In the genomic region with DNA sequence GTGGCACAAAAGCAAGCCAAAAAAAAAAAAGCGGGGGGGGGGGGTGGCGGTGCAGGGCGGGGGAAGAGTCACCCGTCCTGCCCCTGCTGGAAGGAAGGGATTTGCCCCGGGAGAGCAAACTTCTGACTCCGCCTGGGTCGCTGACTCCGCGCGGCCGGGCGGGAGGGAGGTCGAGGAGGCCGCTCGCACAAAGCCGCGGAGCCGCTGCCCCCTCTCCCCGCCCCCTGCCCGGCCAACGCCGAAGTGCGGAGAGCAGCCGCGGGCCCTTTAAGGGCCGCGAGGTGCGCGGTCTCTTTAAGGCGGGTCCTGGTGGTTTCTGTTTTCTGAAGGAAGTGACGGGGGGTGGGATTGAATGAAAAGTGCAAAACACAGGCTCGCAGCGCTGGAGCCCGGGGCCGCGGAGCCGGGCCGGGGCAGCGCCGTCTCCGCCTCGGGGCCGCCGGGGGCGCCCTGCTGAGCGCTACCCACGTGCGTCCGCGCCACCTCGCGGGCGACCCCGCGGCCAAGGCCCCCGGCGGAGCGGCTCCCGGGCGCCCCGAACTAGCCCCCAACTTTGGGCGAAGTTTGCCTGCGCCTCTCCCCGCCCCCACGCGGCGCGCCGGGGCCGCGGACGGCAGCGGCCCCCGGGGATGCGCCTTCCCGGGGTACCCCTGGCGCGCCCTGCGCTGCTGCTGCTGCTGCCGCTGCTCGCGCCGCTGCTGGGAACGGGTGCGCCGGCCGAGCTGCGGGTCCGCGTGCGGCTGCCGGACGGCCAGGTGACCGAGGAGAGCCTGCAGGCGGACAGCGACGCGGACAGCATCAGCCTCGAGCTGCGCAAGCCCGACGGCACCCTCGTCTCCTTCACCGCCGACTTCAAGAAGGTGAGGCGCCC, we compare ENCODE assay signal across 1 cellular context.
TF ChIP-seq lines count a peak whose summit lies in the region.

TSS of gene OAF (plus strand) at position 382 of the 871 bp plus-strand sequence. CDS start at position 630, 248 bp downstream.

TF ChIP-seq in SK-N-SH, 30 proteins besides CTCF, POLR2A, EP300 and RAD21 (continued from another document):
- TF ChIP-seq, protein P1, sequence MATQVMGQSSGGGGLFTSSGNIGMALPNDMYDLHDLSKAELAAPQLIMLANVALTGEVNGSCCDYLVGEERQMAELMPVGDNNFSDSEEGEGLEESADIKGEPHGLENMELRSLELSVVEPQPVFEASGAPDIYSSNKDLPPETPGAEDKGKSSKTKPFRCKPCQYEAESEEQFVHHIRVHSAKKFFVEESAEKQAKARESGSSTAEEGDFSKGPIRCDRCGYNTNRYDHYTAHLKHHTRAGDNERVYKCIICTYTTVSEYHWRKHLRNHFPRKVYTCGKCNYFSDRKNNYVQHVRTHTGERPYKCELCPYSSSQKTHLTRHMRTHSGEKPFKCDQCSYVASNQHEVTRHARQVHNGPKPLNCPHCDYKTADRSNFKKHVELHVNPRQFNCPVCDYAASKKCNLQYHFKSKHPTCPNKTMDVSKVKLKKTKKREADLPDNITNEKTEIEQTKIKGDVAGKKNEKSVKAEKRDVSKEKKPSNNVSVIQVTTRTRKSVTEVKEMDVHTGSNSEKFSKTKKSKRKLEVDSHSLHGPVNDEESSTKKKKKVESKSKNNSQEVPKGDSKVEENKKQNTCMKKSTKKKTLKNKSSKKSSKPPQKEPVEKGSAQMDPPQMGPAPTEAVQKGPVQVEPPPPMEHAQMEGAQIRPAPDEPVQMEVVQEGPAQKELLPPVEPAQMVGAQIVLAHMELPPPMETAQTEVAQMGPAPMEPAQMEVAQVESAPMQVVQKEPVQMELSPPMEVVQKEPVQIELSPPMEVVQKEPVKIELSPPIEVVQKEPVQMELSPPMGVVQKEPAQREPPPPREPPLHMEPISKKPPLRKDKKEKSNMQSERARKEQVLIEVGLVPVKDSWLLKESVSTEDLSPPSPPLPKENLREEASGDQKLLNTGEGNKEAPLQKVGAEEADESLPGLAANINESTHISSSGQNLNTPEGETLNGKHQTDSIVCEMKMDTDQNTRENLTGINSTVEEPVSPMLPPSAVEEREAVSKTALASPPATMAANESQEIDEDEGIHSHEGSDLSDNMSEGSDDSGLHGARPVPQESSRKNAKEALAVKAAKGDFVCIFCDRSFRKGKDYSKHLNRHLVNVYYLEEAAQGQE (IDR thresholded peaks at IDR 0.05; ENCODE audit: low read depth, low read length): 0 out of 2 replicates have a peak, but pooled peaks have one; percentile 17
- TF ChIP-seq JUND (IDR thresholded peaks at IDR 0.05) (no peak), POLR2AphosphoS5 (IDR thresholded peaks at IDR 0.05; ENCODE audit: low read depth, low read length) (no peak), TEAD4 (IDR thresholded peaks at IDR 0.05; ENCODE audit: borderline replicate concordance, insufficient read depth) (no peak), EZH2phosphoT487 (IDR thresholded peaks at IDR 0.05; ENCODE audit: borderline replicate concordance, low read depth) (no peak), ELF1 (IDR thresholded peaks at IDR 0.05) (no peak), FOXM1 (IDR thresholded peaks at IDR 0.05; ENCODE audit: low read depth) (no peak), USF1 (IDR thresholded peaks at IDR 0.05; ENCODE audit: borderline replicate concordance, low read depth) (no peak), RXRA (IDR thresholded peaks at IDR 0.05; ENCODE audit: borderline replicate concordance, low read depth) (no peak), NRF1 (IDR thresholded peaks at IDR 0.05; ENCODE audit: low read depth, low read length) (peak; percentile 34), RCOR1 (IDR thresholded peaks at IDR 0.05; ENCODE audit: low read length) (no peak), ZBTB33 (IDR thresholded peaks at IDR 0.05; ENCODE audit: borderline replicate concordance, low read depth) (no peak), MXI1 (IDR thresholded peaks at IDR 0.05; ENCODE audit: low read depth, low read length) (peak; percentile 44), RFX5 (IDR thresholded peaks at IDR 0.05; ENCODE audit: low read length) (no peak), GATA2 (CRISPR knock-in tag; IDR thresholded peaks at IDR 0.05) (no peak), MAX (IDR thresholded peaks at IDR 0.05; ENCODE audit: low read depth) (peak; percentile 98), CHD2 (IDR thresholded peaks at IDR 0.05; ENCODE audit: low read length, partially characterized antibody) (peak; percentile 38), SIN3A (IDR thresholded peaks at IDR 0.05; ENCODE audit: borderline replicate concordance, low read depth, low read length) (peak; percentile 19; the same call in 1 of the 2 replicates), MEF2A (IDR thresholded peaks at IDR 0.05; ENCODE audit: borderline replicate concordance, low read depth) (no peak), NFIC (IDR thresholded peaks at IDR 0.05; ENCODE audit: borderline replicate concordance) (no peak), PBX3 (IDR thresholded peaks at IDR 0.05) (0 out of 2 replicates have a peak, but pooled peaks have one; percentile 9), YY1 (IDR thresholded peaks at IDR 0.05; ENCODE audit: low read depth) (no peak), FOSL2 (IDR thresholded peaks at IDR 0.05; ENCODE audit: borderline replicate concordance, low read depth) (no peak), TCF12 (IDR thresholded peaks at IDR 0.05) (0 out of 2 replicates have a peak, but pooled peaks have one; percentile 6), SMC3 (IDR thresholded peaks at IDR 0.05; ENCODE audit: low read depth, low read length) (no peak), IRF3 (IDR thresholded peaks at IDR 0.05; ENCODE audit: low read depth, low read length) (no peak), TAF1 (IDR thresholded peaks at IDR 0.05; ENCODE audit: borderline replicate concordance, low read depth, low read length) (peak; percentile 32; the same call in 1 of the 2 replicates)
- TF ChIP-seq, protein P2, sequence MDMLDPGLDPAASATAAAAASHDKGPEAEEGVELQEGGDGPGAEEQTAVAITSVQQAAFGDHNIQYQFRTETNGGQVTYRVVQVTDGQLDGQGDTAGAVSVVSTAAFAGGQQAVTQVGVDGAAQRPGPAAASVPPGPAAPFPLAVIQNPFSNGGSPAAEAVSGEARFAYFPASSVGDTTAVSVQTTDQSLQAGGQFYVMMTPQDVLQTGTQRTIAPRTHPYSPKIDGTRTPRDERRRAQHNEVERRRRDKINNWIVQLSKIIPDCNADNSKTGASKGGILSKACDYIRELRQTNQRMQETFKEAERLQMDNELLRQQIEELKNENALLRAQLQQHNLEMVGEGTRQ (IDR thresholded peaks at IDR 0.05; ENCODE audit: borderline replicate concordance, low read depth, low read length): no peak
